ENCODE assay signal across 27 cellular contexts in the genomic region with DNA sequence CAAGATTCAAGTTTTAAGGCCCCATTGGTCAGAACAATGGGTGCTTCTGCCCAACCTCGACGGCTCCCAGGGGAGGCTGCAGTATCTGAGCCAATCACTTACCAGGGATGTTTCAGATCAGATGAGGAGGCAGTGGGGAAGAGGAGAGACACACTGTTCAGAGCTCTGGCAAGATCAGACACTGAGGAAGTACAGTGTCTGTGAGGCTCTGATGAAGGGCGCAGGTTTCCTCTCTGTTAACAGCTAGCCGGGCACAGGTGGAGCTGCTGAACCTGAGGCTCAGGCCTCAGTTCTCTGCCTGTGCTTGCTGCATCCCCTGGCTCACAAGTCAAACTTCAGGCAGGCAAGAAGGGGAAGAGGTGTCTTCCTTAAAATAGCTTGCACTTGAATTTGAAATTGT.
"Had no signal": no experiment of that assay in that cellular context is flagged by ENCODE, and none has a peak within 500 bp of the region (broad histone marks: within the 10 kb centered on the region; RNA-seq: fewer than 3 reads in every experiment).

No MANE protein-coding gene starts in this region.

- ATAC-seq: heart right ventricle; left colon; natural killer cell; right lobe of liver; stimulated activated naive CD8-positive, alpha-beta T cell treated with anti-CD3 and anti-CD28 coated beads, Interleukin-15, amount 100 ng/mL, for 72 hours had no signal

- H3K27me3 ChIP-seq: colonic mucosa, esophagus squamous epithelium, neutrophil, right lobe of liver, suprapubic skin, transverse colon, vagina had no signal

- H3K4me1 Mint-ChIP-seq: natural killer cell; stimulated activated naive CD8-positive, alpha-beta T cell treated with anti-CD3 and anti-CD28 coated beads, Interleukin-15, amount 100 ng/mL, for 72 hours had no signal

- DNase-seq: colonic mucosa; dermis blood vessel endothelial cell; effector memory CD4-positive, alpha-beta T cell; erythroblast; esophagus squamous epithelium; foreskin melanocyte; glutamatergic neuron; heart right ventricle; hippocampal formation; kidney glomerular epithelial cell; left colon; left ventricle myocardium inferior; lower lobe of right lung; natural killer cell; right lobe of liver; small intestine; stimulated activated CD4-positive, alpha-beta T cell treated with anti-CD3 and anti-CD28 coated beads, Interleukin-12 subunit alpha, Interleukin-12 subunit beta, amount 100 ng/mL, for 4 hours; stimulated activated CD4-positive, alpha-beta T cell treated with anti-CD3 and anti-CD28 coated beads, Interleukin-1b, Interleukin-23, amount 100 ng/mL, for 48 hours; stimulated activated CD4-positive, alpha-beta T cell treated with anti-CD3 and anti-CD28 coated beads, Interleukin-4, amount 100 ng/mL, for 1 hour; stimulated activated CD8-positive, alpha-beta memory T cell treated with anti-CD3 and anti-CD28 coated beads, Interleukin-4, amount 100 ng/mL, for 48 hours; stimulated activated naive CD8-positive, alpha-beta T cell treated with anti-CD3 and anti-CD28 coated beads, Interleukin-15, amount 100 ng/mL, for 72 hours; transverse colon had no signal

- H3K27me3 Mint-ChIP-seq: stimulated activated naive CD8-positive, alpha-beta T cell treated with anti-CD3 and anti-CD28 coated beads, Interleukin-15, amount 100 ng/mL, for 72 hours had no signal

- H3K9me3 Mint-ChIP-seq: natural killer cell; stimulated activated naive CD8-positive, alpha-beta T cell treated with anti-CD3 and anti-CD28 coated beads, Interleukin-15, amount 100 ng/mL, for 72 hours had no signal

- H3K4me1 ChIP-seq: colonic mucosa, esophagus squamous epithelium, heart right ventricle, left ventricle myocardium inferior, lower lobe of right lung, parathyroid adenoma, right lobe of liver, suprapubic skin, transverse colon, vagina had no signal

- H3K36me3 ChIP-seq: colonic mucosa, esophagus squamous epithelium, left ventricle myocardium inferior, lower lobe of right lung, neutrophil, right lobe of liver, suprapubic skin, transverse colon, vagina had no signal

- H3K27ac ChIP-seq: colonic mucosa, esophagus squamous epithelium, heart right ventricle, left ventricle myocardium inferior, lower lobe of right lung, neutrophil, parathyroid adenoma, right lobe of liver, suprapubic skin, transverse colon, vagina had no signal

- H3K27ac Mint-ChIP-seq: natural killer cell; progenitor cell of endocrine pancreas; stimulated activated naive CD8-positive, alpha-beta T cell treated with anti-CD3 and anti-CD28 coated beads, Interleukin-15, amount 100 ng/mL, for 72 hours had no signal

- H3K9me3 ChIP-seq: colonic mucosa, esophagus squamous epithelium, heart right ventricle, left ventricle myocardium inferior, lower lobe of right lung, neutrophil, right lobe of liver, suprapubic skin, transverse colon, vagina had no signal

- H3K4me3 ChIP-seq: colonic mucosa, esophagus squamous epithelium, heart right ventricle, left ventricle myocardium inferior, lower lobe of right lung, right lobe of liver, suprapubic skin, transverse colon, vagina had no signal

- H3K4me3 Mint-ChIP-seq: natural killer cell; stimulated activated naive CD8-positive, alpha-beta T cell treated with anti-CD3 and anti-CD28 coated beads, Interleukin-15, amount 100 ng/mL, for 72 hours had no signal

- H3K36me3 Mint-ChIP-seq: natural killer cell had no signal
